Comparison of ENCODE assay signal across 21 cellular contexts in genomic region chr1:230747139-230747730, GRCh38. TPM values are rescaled to one million over a fixed set of nuclear protein-coding genes. Genes with fewer than 3 reads are reported as not detected.
DNase-seq lines count a peak whose midpoint lies in the region; ATAC-seq and TF ChIP-seq lines count a peak whose summit lies in the region.
"Had no signal": no experiment of that assay in that cellular context is flagged by ENCODE, and none has a peak within 500 bp of the region (broad histone marks: within the 10 kb centered on the region; RNA-seq: fewer than 3 reads in every experiment).

CAPN9 (plus strand) TSS chr1:230747388; CDS start chr1:230747497, 109 bp downstream.

- H4K8ac ChIP-seq in H9 (replicated peaks; ENCODE audit: insufficient read length, low read depth, low read length) = no peak within 1 kb of the TSS

- H3K4me2 ChIP-seq in H9 (ENCODE audit: insufficient read depth, insufficient read length, low read length) (no peak within 1 kb of the TSS), GM23248 (ENCODE audit: unreplicated experiment) (no peak within 1 kb of the TSS)

- no peaks in the 10 kb centered on the region for H3F3A ChIP-seq in GM23248 (ENCODE audit: insufficient read depth)

- H3K9me3 ChIP-seq in H9 (ENCODE audit: control insufficient read depth, low read depth, low read length) (no peaks in the 10 kb centered on the region), lung (ENCODE audit: control insufficient read depth in 2 of 2, insufficient read depth in 1 of 2, low read length in 1 of 2) (peaks cover 0 to 2% of the 10 kb centered on the region in 2 donors), stomach (no peaks in the 10 kb centered on the region), uterus (no peaks in the 10 kb centered on the region), GM23248 (ENCODE audit: low read depth) (no peaks in the 10 kb centered on the region)
- H3K9me3 ChIP-seq: vagina had no signal

- no peak within 1 kb of the TSS for H4K5ac ChIP-seq in H9 (ENCODE audit: insufficient read length, low read depth, low read length)

- ATAC-seq in lung (ENCODE audit: insufficient read depth, low FRiP score) = no peak
- ATAC-seq: activated T-cell treated with anti-CD3 and anti-CD28 coated beads, Interleukin-2, amount 50 U/mL, for 4 hours; foreskin keratinocyte had no signal

- no peaks in the 10 kb centered on the region for H3K9me3 Mint-ChIP-seq in H9
- H3K9me3 Mint-ChIP-seq: activated T-cell treated with anti-CD3 and anti-CD28 coated beads, Interleukin-2, amount 50 U/mL, for 4 hours; immature natural killer cell had no signal

- H2BK5ac ChIP-seq in H9 (ENCODE audit: insufficient read length, low read length) = no peak within 1 kb of the TSS

- in situ Hi-C loops in GM23248 (cut with MboI) = no loop called here

- H3K27me3 ChIP-seq in H9 (ENCODE audit: insufficient read depth, low read length) (no peaks in the 10 kb centered on the region), lung (ENCODE audit: control insufficient read depth, insufficient read depth) (no peaks in the 10 kb centered on the region), stomach (no peaks in the 10 kb centered on the region), uterus (no peaks in the 10 kb centered on the region), GM23248 (replicated peaks; ENCODE audit: insufficient read depth) (no peaks in the 10 kb centered on the region)
- H3K27me3 ChIP-seq: brain microvascular endothelial cell, foreskin keratinocyte, vagina had no signal

- no peak within 1 kb of the TSS for H3K14ac ChIP-seq in H9 (ENCODE audit: insufficient read depth, low read length)

- no peak within 1 kb of the TSS for H3K27ac ChIP-seq in H9 (ENCODE audit: insufficient read length, low read depth, low read length)
- H3K27ac ChIP-seq in lung (ENCODE audit: low read depth in 1 of 2, low read length in 1 of 2) = peak within 1 kb of the TSS in 1 of 2 donors; percentile 66
- H3K27ac ChIP-seq in stomach = peak within 1 kb of the TSS; percentile 80 to 91 (median 86)
- H3K27ac ChIP-seq in uterus = no peak within 1 kb of the TSS
- no peak within 1 kb of the TSS for H3K27ac ChIP-seq in GM23248
- H3K27ac ChIP-seq: brain microvascular endothelial cell, foreskin keratinocyte, vagina had no signal

- H2BK12ac ChIP-seq in H9 (ENCODE audit: insufficient read length, low read depth, low read length) = no peak within 1 kb of the TSS

- no peak within 1 kb of the TSS for H3T11ph ChIP-seq in H9 (ENCODE audit: low read length)

- H4K20me1 ChIP-seq in H9 (ENCODE audit: control insufficient read depth, insufficient read depth, insufficient read length) = no peaks in the 10 kb centered on the region
- H4K20me1 ChIP-seq in GM23248 (ENCODE audit: insufficient read depth) = no peaks in the 10 kb centered on the region

- no peak within 1 kb of the TSS for H2BK20ac ChIP-seq in H9 (ENCODE audit: low read depth, low read length, poor library complexity, severe bottlenecking)

- H3K56ac ChIP-seq in H9 (ENCODE audit: insufficient read length, low read depth, low read length) = no peak within 1 kb of the TSS

- H2BK15ac ChIP-seq in H9 (ENCODE audit: low read depth, low read length) = no peak within 1 kb of the TSS

- no peaks in the 10 kb centered on the region; a peak in 1 of 7 replicates for H3K36me3 Mint-ChIP-seq in H9 (ENCODE audit: insufficient read depth in 1 of 3, low read depth in 3 of 3)
- H3K36me3 Mint-ChIP-seq: immature natural killer cell had no signal

- H3K36me3 ChIP-seq in lung (ENCODE audit: control insufficient read depth in 2 of 2, insufficient read depth in 2 of 2, low read length in 2 of 2) (no peaks in the 10 kb centered on the region), stomach (no peaks in the 10 kb centered on the region), uterus (no peaks in the 10 kb centered on the region), GM23248 (ENCODE audit: low read depth) (no peaks in the 10 kb centered on the region)
- H3K36me3 ChIP-seq: brain microvascular endothelial cell, vagina had no signal

- H4K91ac ChIP-seq in H9 (ENCODE audit: insufficient read length, low read depth, low read length) = no peak within 1 kb of the TSS

- intact Hi-C loops in stomach (cut with DNase I; ENCODE audit: low total_unique reads) = no loop called here
- intact Hi-C loops in uterus (cut with DNase I; ENCODE audit: low total_unique reads) = no loop called here

- H3K27me3 Mint-ChIP-seq in H9 (ENCODE audit: low read depth) = peaks cover 9% of the 10 kb centered on the region

- TF ChIP-seq POLR2A in stomach (IDR thresholded peaks at IDR 0.05) (no peak), uterus (IDR thresholded peaks at IDR 0.05) (no peak)

- no peak for TF ChIP-seq EP300 in stomach (IDR thresholded peaks at IDR 0.05)

- H3K9ac ChIP-seq in H9 (ENCODE audit: extremely low read depth, insufficient read length, low read length) = no peak within 1 kb of the TSS
- H3K9ac ChIP-seq in GM23248 = no peak within 1 kb of the TSS

- no peaks in the 10 kb centered on the region for H3K79me2 ChIP-seq in H9 (ENCODE audit: insufficient read depth, low read length)
- no peaks in the 10 kb centered on the region for H3K79me2 ChIP-seq in GM23248 (ENCODE audit: insufficient read depth)

- peak within 1 kb of the TSS in 2 of 3 experiments; percentile 23 to 78; a peak in 1 of 7 replicates for H3K27ac Mint-ChIP-seq in H9
- H3K27ac Mint-ChIP-seq: immature natural killer cell had no signal

- DNase-seq in H9 = no peak
- DNase-seq in SHP77 treated with DMSO at 0.1 percent for 48 hours (lab: John Stamatoyannopoulos, UW) = peak; percentile 59
- peak; percentile 52 for DNase-seq in lung (ENCODE audit: low spot score)
- DNase-seq in stomach = peak; percentile 66
- no peak for DNase-seq in uterus
- DNase-seq in A172 (ENCODE audit: low spot score) = no peak
- DNase-seq in GM23248 = no peak
- DNase-seq: activated CD4-positive, alpha-beta T cell treated with anti-CD3 and anti-CD28 coated beads for 4 hours; activated T-cell treated with anti-CD3 and anti-CD28 coated beads, Interleukin-2, amount 50 U/mL, for 4 hours; brain microvascular endothelial cell; effector memory CD4-positive, alpha-beta T cell; erythroblast; foreskin keratinocyte; immature natural killer cell; left ventricle myocardium superior; NCI-H2107; NCI-H510A had no signal

- no peak within 1 kb of the TSS for H3K4ac ChIP-seq in H9 (ENCODE audit: low read depth, low read length)

- H3K18ac ChIP-seq in H9 (ENCODE audit: insufficient read length, low read depth, low read length) = no peak within 1 kb of the TSS

- H3K4me3 ChIP-seq in lung = no peak within 1 kb of the TSS
- H3K4me3 ChIP-seq in stomach = peak within 1 kb of the TSS; percentile 14 to 35 (median 22)
- H3K4me3 ChIP-seq in uterus = no peak within 1 kb of the TSS
- no peak within 1 kb of the TSS for H3K4me3 ChIP-seq in GM23248
- H3K4me3 ChIP-seq: vagina had no signal

- H3K9me2 ChIP-seq in GM23248 (ENCODE audit: insufficient read depth) = no peaks in the 10 kb centered on the region

- H3K23ac ChIP-seq in H9 (ENCODE audit: insufficient read length, low read depth, low read length) = no peak within 1 kb of the TSS

- H3K4me1 Mint-ChIP-seq in H9 = peaks cover 38 to 56% of the 10 kb centered on the region in 2 experiments
- H3K4me1 Mint-ChIP-seq: immature natural killer cell had no signal

- no CpG with 5 or more reads among the region's 13 CpGs for WGBS in H9 (ENCODE audit: extremely low coverage, insufficient read length, low lambda C conversion rate)
- 60 to 74% methylated on average over 13 of the region's 13 CpGs for WGBS in lung, 2 donors
- 35 to 64% (median 53%) methylated on average over 11 to 13 of the region's 13 CpGs for WGBS in stomach, 5 donors
- 63 to 64% methylated on average over 12 to 13 of the region's 13 CpGs for WGBS in GM23248 (ENCODE audit: low coverage in 1 of 2, low lambda C conversion rate in 2 of 2, missing lambda C conversion rate in 2 of 2), 2 experiments

- H2BK120ac ChIP-seq in H9 (ENCODE audit: low read depth, low read length, poor library complexity, severe bottlenecking) = no peak within 1 kb of the TSS

- no peak within 1 kb of the TSS for H2AK5ac ChIP-seq in H9 (ENCODE audit: insufficient read length, low read length)

- no peak within 1 kb of the TSS for H3K4me3 Mint-ChIP-seq in H9
- H3K4me3 Mint-ChIP-seq: activated T-cell treated with anti-CD3 and anti-CD28 coated beads, Interleukin-2, amount 50 U/mL, for 4 hours; immature natural killer cell had no signal

- no peaks in the 10 kb centered on the region for H3K23me2 ChIP-seq in H9 (ENCODE audit: insufficient read length, low read depth, low read length, poor library complexity, severe bottlenecking)

- H2AFZ ChIP-seq in H9 (ENCODE audit: low read length) (no peak within 1 kb of the TSS), GM23248 (no peak within 1 kb of the TSS)

- TF ChIP-seq CTCF in H9 (conservative IDR thresholded peaks at IDR 0.05) = no peak
- TF ChIP-seq CTCF in lung (IDR thresholded peaks at IDR 0.05; ENCODE audit: control extremely low read depth, extremely low read depth) = no peak
- no peak for TF ChIP-seq CTCF in stomach (IDR thresholded peaks at IDR 0.05)
- TF ChIP-seq CTCF in uterus (IDR thresholded peaks at IDR 0.05) = no peak

- no peaks in the 10 kb centered on the region for H3K79me1 ChIP-seq in H9 (ENCODE audit: insufficient read depth, low read depth, low read length, poor library complexity, severe bottlenecking)

- H3K4me1 ChIP-seq in H9 (ENCODE audit: insufficient read depth, low read length) = peaks cover 4% of the 10 kb centered on the region; the same call in 1 of the 2 replicates
- H3K4me1 ChIP-seq in lung (ENCODE audit: control insufficient read depth in 2 of 2, insufficient read depth in 2 of 2, low read length in 2 of 2) = peaks cover 0 to 15% of the 10 kb centered on the region in 2 donors
- H3K4me1 ChIP-seq in stomach = peaks cover 36 to 43% (median 38%) of the 10 kb centered on the region in 4 donors
- H3K4me1 ChIP-seq in uterus = no peaks in the 10 kb centered on the region
- H3K4me1 ChIP-seq in GM23248 (ENCODE audit: insufficient read depth) = no peaks in the 10 kb centered on the region
- H3K4me1 ChIP-seq: foreskin keratinocyte, vagina had no signal

RNA-seq across cellular contexts. Expression of gene CAPN9, which starts in this region (rescaled TPM):
- 0.22 TPM in 1 of 2 replicates, not detected in the other for total RNA-seq in H9 (2021)
- total RNA-seq in lung = 10 to 100 TPM in 1 of 2 donors, 1 to 10 TPM in 1; 9.3 to 13.2 TPM
- 1 to 10 TPM; 2.2 to 5.9 TPM for polyA plus RNA-seq in lung
- 10 to 100 TPM; 29.5 to 68.3 (median 53.8) TPM for total RNA-seq in stomach
- polyA plus RNA-seq in stomach = 10 to 100 TPM in 2 of 3 donors, 1 to 10 TPM in 1; 2.6 to 48.3 (median 14.7) TPM
- total RNA-seq in uterus = under 1 TPM in 1 of 4 donors, not detected in 3; 0.41 TPM
- total RNA-seq in A172 (2014; rRNA removed; shearing (Covaris generic)) = not detected in 2 replicates
- total RNA-seq in GM23248 (2014; rRNA removed; shearing (Covaris generic)) = not detected in 2 replicates
- polyA plus RNA-seq in GM23248 (2016; fragmentation: Nextera tagmentation; extraction: Ambion mirVana) = not detected in 2 replicates
- total RNA-seq: activated T-cell treated with anti-CD3 and anti-CD28 coated beads, Interleukin-2, amount 50 U/mL, for 4 hours; foreskin keratinocyte; pulmonary artery endothelial cell; SK-MEL-5; T-helper 2 cell treated with Interferon-gamma antibody and Interleukin-4, amounts not matched to agents 100 ng/mL and 5 ng/mL, for 36 hours; vagina had no signal
- polyA plus RNA-seq: foreskin keratinocyte, immature natural killer cell had no signal

Comparison
In these comparisons a context has a peak if more than half of its experiments do, and no peak if none do; other contexts are left out.
1. DNase-seq: peak in SHP77 treated with DMSO at 0.1 percent for 48 hours (single experiment), lung (single experiment) and stomach (single experiment); none in H9 (single experiment), uterus (0 of 2), A172 (single experiment) and GM23248 (single experiment).
2. H3K27ac ChIP-seq: peak in stomach (5 of 5); none in H9 (single experiment), uterus (0 of 2) and GM23248 (single experiment).
3. H3K4me3 ChIP-seq: peak in stomach (4 of 4); none in lung (single experiment), uterus (0 of 2) and GM23248 (single experiment).